In the genomic region with DNA sequence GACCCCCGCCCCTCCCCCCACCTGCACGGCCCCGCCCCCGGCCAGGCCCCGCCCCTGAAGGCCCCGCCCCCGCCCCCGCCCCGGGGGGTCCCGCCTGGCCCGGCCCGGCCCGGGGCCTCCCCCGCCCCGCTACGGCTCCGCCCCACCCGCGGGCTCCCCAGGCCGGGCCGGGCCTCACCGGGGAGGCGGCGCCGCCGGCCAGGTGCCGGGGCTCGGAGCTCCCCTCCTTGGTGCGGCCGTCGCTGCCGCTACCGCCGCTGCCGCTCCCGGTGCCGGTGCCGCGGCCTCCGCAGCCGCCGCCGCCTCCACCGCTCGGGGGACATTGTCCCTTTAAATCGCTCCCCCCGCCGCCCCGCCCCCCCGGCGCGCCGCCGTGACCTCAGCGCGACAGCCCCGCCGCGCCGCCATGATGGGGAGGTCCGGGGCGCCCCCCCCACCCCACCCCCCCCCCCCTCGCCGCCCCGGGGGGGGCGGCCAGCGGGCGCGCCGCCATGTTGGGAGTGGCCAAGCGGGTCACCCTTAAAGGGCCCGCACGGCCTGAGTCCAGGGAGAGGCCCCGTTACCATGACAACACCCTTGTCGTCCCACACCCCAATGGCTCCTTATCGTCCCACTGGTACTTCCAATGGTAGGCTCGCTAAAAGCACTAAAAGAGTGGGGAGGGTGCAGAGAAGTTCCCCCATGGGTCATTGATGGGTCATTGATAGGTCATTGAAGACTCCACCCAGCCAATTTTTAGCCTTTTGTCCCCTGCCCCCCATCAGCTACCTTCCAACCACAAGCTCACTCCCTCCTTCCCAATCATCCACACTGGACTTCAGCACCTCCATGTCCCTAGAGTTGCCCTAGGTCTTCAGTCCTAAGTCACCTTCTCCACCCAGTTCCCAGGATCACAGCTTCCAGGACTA, we compare ENCODE assay signal across 8 cellular contexts. TPM values are rescaled to one million over a fixed set of nuclear protein-coding genes. Genes with fewer than 3 reads are reported as not detected.
DNase-seq lines count a peak whose midpoint lies in the region; ATAC-seq and TF ChIP-seq lines count a peak whose summit lies in the region.

A gene with protein sequence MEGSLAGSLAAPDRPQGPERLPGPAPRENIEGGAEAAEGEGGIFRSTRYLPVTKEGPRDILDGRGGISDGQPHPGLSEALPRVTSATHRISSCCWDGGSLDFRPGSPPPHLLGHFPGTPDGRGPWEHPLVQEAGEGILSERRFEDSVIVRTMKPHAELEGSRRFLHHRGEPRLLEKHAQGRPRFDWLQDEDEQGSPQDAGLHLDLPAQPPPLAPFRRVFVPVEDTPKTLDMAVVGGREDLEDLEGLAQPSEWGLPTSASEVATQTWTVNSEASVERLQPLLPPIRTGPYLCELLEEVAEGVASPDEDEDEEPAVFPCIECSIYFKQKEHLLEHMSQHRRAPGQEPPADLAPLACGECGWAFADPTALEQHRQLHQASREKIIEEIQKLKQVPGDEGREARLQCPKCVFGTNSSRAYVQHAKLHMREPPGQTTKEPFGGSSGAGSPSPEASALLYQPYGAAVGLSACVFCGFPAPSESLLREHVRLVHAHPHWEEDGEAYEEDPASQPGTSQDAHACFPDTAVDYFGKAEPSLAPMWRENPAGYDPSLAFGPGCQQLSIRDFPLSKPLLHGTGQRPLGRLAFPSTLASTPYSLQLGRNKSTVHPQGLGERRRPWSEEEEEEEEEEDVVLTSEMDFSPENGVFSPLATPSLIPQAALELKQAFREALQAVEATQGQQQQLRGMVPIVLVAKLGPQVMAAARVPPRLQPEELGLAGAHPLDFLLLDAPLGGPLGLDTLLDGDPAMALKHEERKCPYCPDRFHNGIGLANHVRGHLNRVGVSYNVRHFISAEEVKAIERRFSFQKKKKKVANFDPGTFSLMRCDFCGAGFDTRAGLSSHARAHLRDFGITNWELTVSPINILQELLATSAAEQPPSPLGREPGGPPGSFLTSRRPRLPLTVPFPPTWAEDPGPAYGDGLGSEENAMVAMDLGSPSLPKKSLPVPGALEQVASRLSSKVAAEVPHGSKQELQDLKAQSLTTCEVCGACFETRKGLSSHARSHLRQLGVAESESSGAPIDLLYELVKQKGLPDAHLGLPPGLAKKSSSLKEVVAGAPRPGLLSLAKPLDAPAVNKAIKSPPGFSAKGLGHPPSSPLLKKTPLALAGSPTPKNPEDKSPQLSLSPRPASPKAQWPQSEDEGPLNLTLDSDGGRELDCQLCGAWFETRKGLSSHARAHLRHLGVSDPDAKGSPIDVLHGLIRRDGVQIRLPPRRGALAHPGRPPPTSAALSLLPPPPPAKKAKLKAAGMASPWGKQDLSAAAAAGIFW (N-terminal part only) (minus strand): TSS at position 337 of the 908 bp plus-strand sequence. CDS start 1,649 bp downstream, outside the sequence.

- H3K27me3 Mint-ChIP-seq in activated T-helper 2 cell treated with anti-CD3 and anti-CD28 coated beads, Interferon-gamma antibody, Interleukin-2, Interleukin-4, amounts not matched to agents 10 μg/mL and 5 μg/mL and 100 μg/mL, durations not matched to agents 14 hours and 24 hours and 36 hours (ENCODE audit: low read depth) = no peaks in the 10 kb centered on the region
- no peaks in the 10 kb centered on the region for H3K27me3 Mint-ChIP-seq in natural killer cell treated with Interleukin-12 subunit alpha and Interleukin-12 subunit beta and Interleukin-15 and Interleukin-18, amount 100 ng/mL, for 72 hours
- no peaks in the 10 kb centered on the region for H3K27me3 Mint-ChIP-seq in stimulated activated naive B cell treated with anti-CD40 and anti-IgM and Interleukin-4, amounts not matched to agents 10 μg/mL and 1 μg/mL and 100 μg/mL, for 72 hours

- in situ Hi-C loops in G401 (cut with HindIII; ENCODE audit: low sequenced_read_pairs) = no loop called here

- TF ChIP-seq CTCF in fibroblast of the aortic adventitia (IDR thresholded peaks at IDR 0.05; ENCODE audit: insufficient read depth, low read length) = no peak

- ATAC-seq in HG02885 (IDR thresholded peaks at IDR 0.05; ENCODE audit: poor library complexity, unreplicated experiment) = peak; percentile 64
- peak; percentile 82 to 89 for ATAC-seq in natural killer cell treated with Interleukin-12 subunit alpha and Interleukin-12 subunit beta and Interleukin-15 and Interleukin-18, amount 100 ng/mL, for 72 hours
- ATAC-seq in stimulated activated naive B cell treated with anti-CD40 and anti-IgM and Interleukin-4, amounts not matched to agents 10 μg/mL and 1 μg/mL and 100 μg/mL, for 72 hours (replicated peaks) = peak; percentile 74 to 81

- H3K36me3 Mint-ChIP-seq in activated T-helper 2 cell treated with anti-CD3 and anti-CD28 coated beads, Interferon-gamma antibody, Interleukin-2, Interleukin-4, amounts not matched to agents 10 μg/mL and 5 μg/mL and 100 μg/mL, durations not matched to agents 14 hours and 24 hours and 36 hours (ENCODE audit: low read depth) = peaks cover 42% of the 10 kb centered on the region
- H3K36me3 Mint-ChIP-seq in natural killer cell treated with Interleukin-12 subunit alpha and Interleukin-12 subunit beta and Interleukin-15 and Interleukin-18, amount 100 ng/mL, for 72 hours = peaks cover 21% of the 10 kb centered on the region
- H3K36me3 Mint-ChIP-seq in stimulated activated naive B cell treated with anti-CD40 and anti-IgM and Interleukin-4, amounts not matched to agents 10 μg/mL and 1 μg/mL and 100 μg/mL, for 72 hours = peaks cover 29 to 48% of the 10 kb centered on the region in 2 donors

- H3K27ac Mint-ChIP-seq in activated T-helper 2 cell treated with anti-CD3 and anti-CD28 coated beads, Interferon-gamma antibody, Interleukin-2, Interleukin-4, amounts not matched to agents 10 μg/mL and 5 μg/mL and 100 μg/mL, durations not matched to agents 14 hours and 24 hours and 36 hours = peak within 1 kb of the TSS; percentile 86
- peak within 1 kb of the TSS; percentile 48 to 76 for H3K27ac Mint-ChIP-seq in natural killer cell treated with Interleukin-12 subunit alpha and Interleukin-12 subunit beta and Interleukin-15 and Interleukin-18, amount 100 ng/mL, for 72 hours
- peak within 1 kb of the TSS; percentile 92 for H3K27ac Mint-ChIP-seq in stimulated activated naive B cell treated with anti-CD40 and anti-IgM and Interleukin-4, amounts not matched to agents 10 μg/mL and 1 μg/mL and 100 μg/mL, for 72 hours

- H3K4me3 Mint-ChIP-seq in activated T-helper 2 cell treated with anti-CD3 and anti-CD28 coated beads, Interferon-gamma antibody, Interleukin-2, Interleukin-4, amounts not matched to agents 10 μg/mL and 5 μg/mL and 100 μg/mL, durations not matched to agents 14 hours and 24 hours and 36 hours (ENCODE audit: low read depth) = peak within 1 kb of the TSS; percentile 72
- peak within 1 kb of the TSS; percentile 78 for H3K4me3 Mint-ChIP-seq in natural killer cell treated with Interleukin-12 subunit alpha and Interleukin-12 subunit beta and Interleukin-15 and Interleukin-18, amount 100 ng/mL, for 72 hours
- H3K4me3 Mint-ChIP-seq in stimulated activated naive B cell treated with anti-CD40 and anti-IgM and Interleukin-4, amounts not matched to agents 10 μg/mL and 1 μg/mL and 100 μg/mL, for 72 hours = peak within 1 kb of the TSS; percentile 78 to 83

- H3K9me3 Mint-ChIP-seq in activated T-helper 2 cell treated with anti-CD3 and anti-CD28 coated beads, Interferon-gamma antibody, Interleukin-2, Interleukin-4, amounts not matched to agents 10 μg/mL and 5 μg/mL and 100 μg/mL, durations not matched to agents 14 hours and 24 hours and 36 hours = no peaks in the 10 kb centered on the region
- H3K9me3 Mint-ChIP-seq in natural killer cell treated with Interleukin-12 subunit alpha and Interleukin-12 subunit beta and Interleukin-15 and Interleukin-18, amount 100 ng/mL, for 72 hours = peaks cover 3% of the 10 kb centered on the region
- peaks cover 3 to 10% of the 10 kb centered on the region in 2 donors for H3K9me3 Mint-ChIP-seq in stimulated activated naive B cell treated with anti-CD40 and anti-IgM and Interleukin-4, amounts not matched to agents 10 μg/mL and 1 μg/mL and 100 μg/mL, for 72 hours

- DNase-seq in G401 (ENCODE audit: low spot score) (peak; percentile 79), RKO (ENCODE audit: low spot score) (peak; percentile 77), fibroblast of the aortic adventitia (ENCODE audit: low read depth) (peak; percentile 56), SKM-1 treated with dmso at 0.1 percent for 144 hours (lab: John Stamatoyannopoulos, UW; ENCODE audit: unreplicated experiment) (no peak)
- peak; percentile 72 for DNase-seq in activated T-helper 2 cell treated with anti-CD3 and anti-CD28 coated beads, Interferon-gamma antibody, Interleukin-2, Interleukin-4, amounts not matched to agents 10 μg/mL and 5 μg/mL and 100 μg/mL, durations not matched to agents 14 hours and 24 hours and 36 hours (ENCODE audit: low spot score)
- DNase-seq in natural killer cell treated with Interleukin-12 subunit alpha and Interleukin-12 subunit beta and Interleukin-15 and Interleukin-18, amount 100 ng/mL, for 72 hours (ENCODE audit: low spot score) = peak; percentile 84
- peak; percentile 80 for DNase-seq in stimulated activated naive B cell treated with anti-CD40 and anti-IgM and Interleukin-4, amounts not matched to agents 10 μg/mL and 1 μg/mL and 100 μg/mL, for 72 hours

- peaks cover 13% of the 10 kb centered on the region for H3K4me1 Mint-ChIP-seq in activated T-helper 2 cell treated with anti-CD3 and anti-CD28 coated beads, Interferon-gamma antibody, Interleukin-2, Interleukin-4, amounts not matched to agents 10 μg/mL and 5 μg/mL and 100 μg/mL, durations not matched to agents 14 hours and 24 hours and 36 hours (ENCODE audit: low read depth)
- peaks cover 32 to 39% of the 10 kb centered on the region in 2 donors for H3K4me1 Mint-ChIP-seq in natural killer cell treated with Interleukin-12 subunit alpha and Interleukin-12 subunit beta and Interleukin-15 and Interleukin-18, amount 100 ng/mL, for 72 hours (ENCODE audit: low read depth in 2 of 2)
- peaks cover 17 to 21% of the 10 kb centered on the region in 2 donors for H3K4me1 Mint-ChIP-seq in stimulated activated naive B cell treated with anti-CD40 and anti-IgM and Interleukin-4, amounts not matched to agents 10 μg/mL and 1 μg/mL and 100 μg/mL, for 72 hours

- intact Hi-C loops in activated T-helper 2 cell treated with anti-CD3 and anti-CD28 coated beads, Interferon-gamma antibody, Interleukin-2, Interleukin-4, amounts not matched to agents 10 μg/mL and 5 μg/mL and 100 μg/mL, durations not matched to agents 14 hours and 24 hours and 36 hours (cut with micrococcal nuclease) = no loop called here

- H3K4me3 ChIP-seq in fibroblast of the aortic adventitia (ENCODE audit: low read depth, low read length) = peak within 1 kb of the TSS; percentile 73

RNA-seq across cellular contexts. Expression of the gene that starts here (rescaled TPM):
- 24.9 and 28.2 TPM in 2 replicates for total RNA-seq in G401 (2014; rRNA removed; shearing (Covaris generic))
- 30.1 and 30.4 TPM in 2 replicates for total RNA-seq in activated T-helper 2 cell treated with anti-CD3 and anti-CD28 coated beads, Interferon-gamma antibody, Interleukin-2, Interleukin-4, amounts not matched to agents 10 μg/mL and 5 μg/mL and 100 μg/mL, durations not matched to agents 14 hours and 24 hours and 36 hours
- total RNA-seq in fibroblast of the aortic adventitia (ENCODE audit: low replicate concordance) = 5.7 and 13.4 TPM in 2 replicates
- 10 to 100 TPM; 27.3 to 46.3 TPM for total RNA-seq in natural killer cell treated with Interleukin-12 subunit alpha and Interleukin-12 subunit beta and Interleukin-15 and Interleukin-18, amount 100 ng/mL, for 72 hours
